In genomic region chr4:183444149-183444952, GRCh38 we compare ENCODE assay signal across 1 cellular context.
TF ChIP-seq lines count a peak whose summit lies in the region.

Gene CDKN2AIP (plus strand): TSS chr4:183444636. CDS start chr4:183444798, 162 bp downstream.

TF ChIP-seq in HepG2, 621 proteins besides CTCF, POLR2A, EP300 and RAD21 (continued from another document and continues in another):
- TF ChIP-seq TARDBP (CRISPR knock-in tag; IDR thresholded peaks at IDR 0.05) (peak; percentile 82; the same call in 1 of the 2 replicates), TBL1XR1 (IDR thresholded peaks at IDR 0.05; ENCODE audit: borderline replicate concordance, low read length, partially characterized antibody) (no peak), ZNF800 (CRISPR knock-in tag; IDR thresholded peaks at IDR 0.05) (no peak), RELA (CRISPR knock-in tag; IDR thresholded peaks at IDR 0.05) (peak; percentile 58; the same call in 1 of the 2 replicates), NPAS2 (CRISPR knock-in tag; IDR thresholded peaks at IDR 0.05; ENCODE audit: borderline replicate concordance) (no peak), POLR2AphosphoS5 (IDR thresholded peaks at IDR 0.05; ENCODE audit: low read depth, low read length) (peak; percentile 80), DRAP1 (CRISPR knock-in tag; IDR thresholded peaks at IDR 0.05) (peak; percentile 91), FOXP4 (CRISPR knock-in tag; IDR thresholded peaks at IDR 0.05) (peak; percentile 22), KIAA2018 (CRISPR knock-in tag; IDR thresholded peaks at IDR 0.05; ENCODE audit: borderline replicate concordance) (no peak), ZNF879 (CRISPR knock-in tag; IDR thresholded peaks at IDR 0.05) (peak; percentile 59), TCF12 (IDR thresholded peaks at IDR 0.05) (no peak), TCF12 (CRISPR knock-in tag; IDR thresholded peaks at IDR 0.05) (peak; percentile 82; the same call in 1 of the 2 replicates), STAT6 (CRISPR knock-in tag; IDR thresholded peaks at IDR 0.05; ENCODE audit: borderline replicate concordance) (peak; percentile 88; the same call in 1 of the 2 replicates), BRD4 (CRISPR knock-in tag; IDR thresholded peaks at IDR 0.05) (0 out of 2 replicates have a peak, but pooled peaks have one; percentile 7), KMT2B (CRISPR knock-in tag; IDR thresholded peaks at IDR 0.05) (peak; percentile 63), GMEB1 (CRISPR knock-in tag; IDR thresholded peaks at IDR 0.05; ENCODE audit: borderline replicate concordance) (peak; percentile 95), ZNF33A (CRISPR knock-in tag; IDR thresholded peaks at IDR 0.05; ENCODE audit: borderline replicate concordance) (no peak), RARG (CRISPR knock-in tag; IDR thresholded peaks at IDR 0.05; ENCODE audit: low read depth) (no peak), KLF11 (CRISPR knock-in tag; IDR thresholded peaks at IDR 0.05) (no peak; the same call in 1 of the 2 replicates), SIX1 (CRISPR knock-in tag; IDR thresholded peaks at IDR 0.05; ENCODE audit: borderline replicate concordance) (no peak), ONECUT2 (CRISPR knock-in tag; IDR thresholded peaks at IDR 0.05) (no peak; the same call in 1 of the 2 replicates), TAF15 (IDR thresholded peaks at IDR 0.05; ENCODE audit: low read depth, low read length, poor library complexity, severe bottlenecking) (peak; percentile 58), KAT2B (IDR thresholded peaks at IDR 0.05; ENCODE audit: borderline replicate concordance, low read depth, low read length) (no peak), CCAR2 (optimal IDR thresholded peaks at IDR 0.05; ENCODE audit: low read depth, low read length) (no peak), ZMAT5 (CRISPR knock-in tag; IDR thresholded peaks at IDR 0.05; ENCODE audit: borderline replicate concordance, low read depth) (no peak), PCBP2 (optimal IDR thresholded peaks at IDR 0.05; ENCODE audit: low read depth, low read length, poor library complexity, severe bottlenecking) (no peak), ZIK1 (CRISPR knock-in tag; IDR thresholded peaks at IDR 0.05; ENCODE audit: borderline replicate concordance, low read depth) (0 out of 2 replicates have a peak, but pooled peaks have one; percentile 62), U2AF2 (IDR thresholded peaks at IDR 0.05; ENCODE audit: low read depth, low read length) (no peak), ZNF691 (CRISPR knock-in tag; IDR thresholded peaks at IDR 0.05; ENCODE audit: borderline replicate concordance, low read depth) (peak; percentile 65; the same call in 1 of the 2 replicates), HHEX (CRISPR knock-in tag; IDR thresholded peaks at IDR 0.05) (no peak), JUND (CRISPR knock-in tag; IDR thresholded peaks at IDR 0.05) (no peak), HOXA7 (CRISPR knock-in tag; IDR thresholded peaks at IDR 0.05) (no peak), MATR3 (CRISPR knock-in tag; IDR thresholded peaks at IDR 0.05) (no peak), SUZ12 (IDR thresholded peaks at IDR 0.05; ENCODE audit: low read depth, low read length) (no peak), KDM2A (CRISPR knock-in tag; IDR thresholded peaks at IDR 0.05; ENCODE audit: borderline replicate concordance, low read depth) (peak; percentile 62), ZFYVE20 (CRISPR knock-in tag; IDR thresholded peaks at IDR 0.05; ENCODE audit: borderline replicate concordance, low read depth) (0 out of 2 replicates have a peak, but pooled peaks have one; percentile 31), MBD4 (IDR thresholded peaks at IDR 0.05; ENCODE audit: borderline replicate concordance, low read length) (no peak), NFIC (IDR thresholded peaks at IDR 0.05; ENCODE audit: low read length) (no peak), ZSCAN21 (CRISPR knock-in tag; IDR thresholded peaks at IDR 0.05; ENCODE audit: borderline replicate concordance) (peak; percentile 40), MLXIP (CRISPR knock-in tag; IDR thresholded peaks at IDR 0.05; ENCODE audit: borderline replicate concordance) (no peak)
